21 cellular contexts compared by ENCODE assay signal in genomic region chr14:31196839-31197477, GRCh38. TPM values are rescaled to one million over a fixed set of nuclear protein-coding genes. Genes with fewer than 3 reads are reported as not detected.
DNase-seq lines count a peak whose midpoint lies in the region; ATAC-seq, FAIRE-seq and TF ChIP-seq lines count a peak whose summit lies in the region.
"Had no signal": no experiment of that assay in that cellular context is flagged by ENCODE, and none has a peak within 500 bp of the region (broad histone marks: within the 10 kb centered on the region; RNA-seq: fewer than 3 reads in every experiment).

No MANE protein-coding gene starts in this region.

- TF ChIP-seq CTCF in HCT116 (IDR thresholded peaks at IDR 0.05 in 2 of 3, conservative IDR thresholded peaks at IDR 0.05 in 1 of 3; ENCODE audit: borderline replicate concordance in 1 of 3, insufficient read depth in 1 of 3, low read depth in 2 of 3, low read length in 2 of 3), result no peak

- CTCF ChIA-PET in HCT116 (lab: Charles Lee), result no interaction called here

- no peak overlapping the region for H2AFZ ChIP-seq in HCT116 (ENCODE audit: low read depth, low read length, poor library complexity, severe bottlenecking)
- H2AFZ ChIP-seq: parathyroid adenoma had no signal

- ATAC-seq in HCT116, result no peak
- ATAC-seq in activated naive CD8-positive, alpha-beta T cell treated with anti-CD3 and anti-CD28 coated beads, Interleukin-2, amount 10 ng/mL, durations not matched to agents 7 days and 5 days (ENCODE audit: low read depth), result no peak
- ATAC-seq in naive B cell (ENCODE audit: low read depth in 2 of 2), result peak; percentile 57 to 59

- H3K36me3 Mint-ChIP-seq in activated naive CD8-positive, alpha-beta T cell treated with anti-CD3 and anti-CD28 coated beads, Interleukin-2, amount 10 ng/mL, durations not matched to agents 7 days and 5 days, result peaks cover 37% of the 10 kb centered on the region
- H3K36me3 Mint-ChIP-seq in naive B cell, result peaks cover 4 to 8% of the 10 kb centered on the region in 2 donors

- peak overlapping the region; percentile 93 for H3K27ac ChIP-seq in HCT116 (ENCODE audit: low read depth, low read length)
- H3K27ac ChIP-seq: heart right ventricle, parathyroid adenoma, stomach had no signal

- no peaks in the 10 kb centered on the region for H3K9me3 ChIP-seq in HCT116 (ENCODE audit: control insufficient read depth in 1 of 2, insufficient read depth in 1 of 2, low read depth in 1 of 2, low read length in 2 of 2)
- H3K9me3 ChIP-seq: ascending aorta, heart right ventricle, stomach, upper lobe of left lung had no signal

- no peak for FAIRE-seq in frontal cortex (lab: Jason Lieb, UNC)
- FAIRE-seq: GM18507 had no signal

- BruUV-seq in HCT116 (replicated peaks; lab: Mats Ljungman, UMichigan), result no TSS peak

- no peaks in the 10 kb centered on the region for H4K20me1 ChIP-seq in HCT116 (ENCODE audit: insufficient read depth)

- H3K27me3 Mint-ChIP-seq in activated naive CD8-positive, alpha-beta T cell treated with anti-CD3 and anti-CD28 coated beads, Interleukin-2, amount 10 ng/mL, durations not matched to agents 7 days and 5 days, result no peaks in the 10 kb centered on the region
- no peaks in the 10 kb centered on the region for H3K27me3 Mint-ChIP-seq in naive B cell

- peak overlapping the region; percentile 68 for H3K4me2 ChIP-seq in HCT116 (ENCODE audit: low read length)

- H3K9me3 Mint-ChIP-seq in activated naive CD8-positive, alpha-beta T cell treated with anti-CD3 and anti-CD28 coated beads, Interleukin-2, amount 10 ng/mL, durations not matched to agents 7 days and 5 days, result no peaks in the 10 kb centered on the region
- H3K9me3 Mint-ChIP-seq in naive B cell, result no peaks in the 10 kb centered on the region

- H3K27me3 ChIP-seq in HCT116 (ENCODE audit: insufficient read depth, low read length), result no peaks in the 10 kb centered on the region
- H3K27me3 ChIP-seq: ascending aorta, heart right ventricle, stomach, upper lobe of left lung had no signal

- peak overlapping the region; percentile 62 for H3K9ac ChIP-seq in HCT116 (ENCODE audit: low read length)
- H3K9ac ChIP-seq: parathyroid adenoma had no signal

- no peaks in the 10 kb centered on the region for H3K36me3 ChIP-seq in HCT116 (ENCODE audit: control insufficient read depth in 1 of 2, insufficient read depth in 2 of 2, low read length in 2 of 2)
- H3K36me3 ChIP-seq: ascending aorta had no signal

- DNase-seq in HCT116 (ENCODE audit: low read depth, low spot score) (no peak), MV-4-11 (lab: John Stamatoyannopoulos, UW) (peak; percentile 49), naive B cell (no peak), EL (no peak), NCI-H2081 treated with DMSO at 0.1 percent for 48 hours (lab: John Stamatoyannopoulos, UW) (no peak), frontal cortex (ENCODE audit: low spot score in 2 of 2) (no peak)
- DNase-seq in activated naive CD8-positive, alpha-beta T cell treated with anti-CD3 and anti-CD28 coated beads, Interleukin-2, amount 10 ng/mL, durations not matched to agents 7 days and 5 days, result no peak
- DNase-seq: activated CD4-positive, alpha-beta T cell treated with anti-CD3 and anti-CD28 coated beads, Interleukin-2, amount 50 U/mL, for 4 hours; activated naive CD4-positive, alpha-beta T cell; Calu3; cerebellar nuclear complex; heart right ventricle; NCI-H1417 treated with DMSO at 0.1 percent for 48 hours; NCI-H2171 treated with DMSO at 0.1 percent for 48 hours; stimulated activated CD4-positive, alpha-beta T cell treated with anti-CD3 and anti-CD28 coated beads, Interleukin-1b, Interleukin-23, amount 100 ng/mL, for 48 hours; stomach; upper lobe of left lung had no signal

- TF ChIP-seq RAD21 in HCT116 (IDR thresholded peaks at IDR 0.05; ENCODE audit: low read depth), result no peak

- H3K4me1 Mint-ChIP-seq in activated naive CD8-positive, alpha-beta T cell treated with anti-CD3 and anti-CD28 coated beads, Interleukin-2, amount 10 ng/mL, durations not matched to agents 7 days and 5 days, result peaks cover 41% of the 10 kb centered on the region
- peaks cover 27 to 48% (median 41%) of the 10 kb centered on the region in 3 donors for H3K4me1 Mint-ChIP-seq in naive B cell

- H3K4me3 ChIP-seq in HCT116 (replicated peaks in 1 of 2; ENCODE audit: low read depth in 1 of 2, low read length in 2 of 2), result peak overlapping the region in 1 of 2 experiments; percentile 24; a peak in 2 of 4 replicates
- H3K4me3 ChIP-seq: ascending aorta, heart right ventricle, lung, stomach, upper lobe of left lung had no signal

- H3K4me1 ChIP-seq in HCT116 (ENCODE audit: control insufficient read depth in 1 of 2, insufficient read depth in 2 of 2, low read length in 2 of 2), result peaks cover 83 to 88% of the 10 kb centered on the region in 2 experiments

- POLR2A ChIA-PET in HCT116 (lab: Charles Lee), result interaction anchor here (1.0 kb wide), 1 partner anchor 9 kb away, joined by 3 read pairs; no protein-coding TSS in a partner anchor
- POLR2A ChIA-PET in activated naive CD8-positive, alpha-beta T cell treated with anti-CD3 and anti-CD28 coated beads, Interleukin-2, amount 10 ng/mL, durations not matched to agents 7 days and 5 days (lab: Charles Lee), result interaction anchor here (3.8 kb wide), 1 partner anchor 11 kb away, joined by 14 read pairs; the partner anchor contains the start of gene HECTD1

- H3K27ac Mint-ChIP-seq in activated naive CD8-positive, alpha-beta T cell treated with anti-CD3 and anti-CD28 coated beads, Interleukin-2, amount 10 ng/mL, durations not matched to agents 7 days and 5 days, result peak overlapping the region; percentile 9
- H3K27ac Mint-ChIP-seq in naive B cell, result peak overlapping the region in 5 of 6 donors; percentile 7 to 94 (median 36)

- no peak overlapping the region for H3K4me3 Mint-ChIP-seq in activated naive CD8-positive, alpha-beta T cell treated with anti-CD3 and anti-CD28 coated beads, Interleukin-2, amount 10 ng/mL, durations not matched to agents 7 days and 5 days
- peak overlapping the region in 2 of 8 donors; percentile 2 to 12 for H3K4me3 Mint-ChIP-seq in naive B cell

- RAD21 ChIA-PET in HCT116 (lab: Charles Lee; ENCODE audit: low non-redundant PET in 1 of 2, low total read pairs in 2 of 2, uncharacterized antibody in 2 of 2, unreplicated experiment in 2 of 2), result no interaction called here

- intact Hi-C loops in HCT116 (cut with micrococcal nuclease), result no loop called here

- H3K9me2 ChIP-seq in HCT116 (ENCODE audit: insufficient read depth), result no peaks in the 10 kb centered on the region

- TF ChIP-seq POLR2A in HCT116 (IDR thresholded peaks at IDR 0.05; ENCODE audit: borderline replicate concordance, extremely low read depth, insufficient read depth, insufficient read length), result no peak

- peaks cover 99% of the 10 kb centered on the region for H3K79me2 ChIP-seq in HCT116 (ENCODE audit: insufficient read depth, low read length)

TF ChIP-seq in HCT116, 20 proteins besides CTCF, POLR2A, EP300 and RAD21 (continues in another document):
- no peak for TF ChIP-seq MAX (IDR thresholded peaks at IDR 0.05)
- TF ChIP-seq SRF (IDR thresholded peaks at IDR 0.05; ENCODE audit: low read depth), result no peak
- TF ChIP-seq, protein P1, sequence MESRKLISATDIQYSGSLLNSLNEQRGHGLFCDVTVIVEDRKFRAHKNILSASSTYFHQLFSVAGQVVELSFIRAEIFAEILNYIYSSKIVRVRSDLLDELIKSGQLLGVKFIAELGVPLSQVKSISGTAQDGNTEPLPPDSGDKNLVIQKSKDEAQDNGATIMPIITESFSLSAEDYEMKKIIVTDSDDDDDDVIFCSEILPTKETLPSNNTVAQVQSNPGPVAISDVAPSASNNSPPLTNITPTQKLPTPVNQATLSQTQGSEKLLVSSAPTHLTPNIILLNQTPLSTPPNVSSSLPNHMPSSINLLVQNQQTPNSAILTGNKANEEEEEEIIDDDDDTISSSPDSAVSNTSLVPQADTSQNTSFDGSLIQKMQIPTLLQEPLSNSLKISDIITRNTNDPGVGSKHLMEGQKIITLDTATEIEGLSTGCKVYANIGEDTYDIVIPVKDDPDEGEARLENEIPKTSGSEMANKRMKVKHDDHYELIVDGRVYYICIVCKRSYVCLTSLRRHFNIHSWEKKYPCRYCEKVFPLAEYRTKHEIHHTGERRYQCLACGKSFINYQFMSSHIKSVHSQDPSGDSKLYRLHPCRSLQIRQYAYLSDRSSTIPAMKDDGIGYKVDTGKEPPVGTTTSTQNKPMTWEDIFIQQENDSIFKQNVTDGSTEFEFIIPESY (IDR thresholded peaks at IDR 0.05; ENCODE audit: extremely low read depth, insufficient replicate concordance, low read length), result no peak
- no peak for TF ChIP-seq YY1 (IDR thresholded peaks at IDR 0.05; ENCODE audit: extremely low read depth, insufficient replicate concordance, low read depth, low read length)
- TF ChIP-seq EGR1 (IDR thresholded peaks at IDR 0.05; ENCODE audit: low read depth), result no peak

RNA-seq across cellular contexts. Expression of gene HECTD1, which starts 10.6 kb away (rescaled TPM):
- total RNA-seq in HCT116 (2021; ENCODE audit: unreplicated experiment) (160 TPM), frontal cortex (459 TPM)
- polyA plus RNA-seq in HCT116 (2012), result 68.8 and 71.3 TPM in 2 replicates
- total RNA-seq in activated naive CD8-positive, alpha-beta T cell treated with anti-CD3 and anti-CD28 coated beads, Interleukin-2, amount 10 ng/mL, durations not matched to agents 7 days and 5 days, result 100 to 1,000 TPM; 105 to 117 TPM
- polyA plus RNA-seq in naive B cell (ENCODE audit: low read depth in 6 of 6), result 10 to 100 TPM; 14.5 to 42.7 (median 35.0) TPM

Comparison
In these comparisons a context has a peak if more than half of its experiments do, and no peak if none do; other contexts are left out.
1. ATAC-seq: peak in naive B cell (2 of 2); none in HCT116 (single experiment) and activated naive CD8-positive, alpha-beta T cell treated with anti-CD3 and anti-CD28 coated beads, Interleukin-2, amount 10 ng/mL, durations not matched to agents 7 days and 5 days (single experiment).